In the genomic region with DNA sequence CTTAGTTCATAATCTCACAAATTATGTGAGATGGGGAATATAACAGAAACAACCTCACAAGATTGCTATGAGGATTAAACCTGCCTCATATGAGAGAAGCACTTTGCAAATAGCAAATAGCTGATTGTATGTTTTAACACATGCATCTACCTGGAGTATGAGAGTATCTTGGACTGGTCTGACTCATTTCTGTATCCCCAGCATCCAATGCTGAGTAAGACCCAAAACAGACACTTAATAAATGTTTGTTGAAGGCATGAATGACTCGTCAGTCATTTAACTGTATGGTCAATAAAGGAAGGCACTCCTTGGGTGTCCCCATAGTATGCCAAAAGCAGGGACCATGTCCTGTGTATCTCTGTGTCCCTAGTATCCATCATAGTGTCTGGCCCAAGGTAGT, we compare ENCODE assay signal across 18 cellular contexts.
DNase-seq lines count a peak whose midpoint lies in the region; ATAC-seq, FAIRE-seq and TF ChIP-seq lines count a peak whose summit lies in the region.
"Had no signal": no experiment of that assay in that cellular context is flagged by ENCODE, and none has a peak within 500 bp of the region (broad histone marks: within the 10 kb centered on the region; RNA-seq: fewer than 3 reads in every experiment).

No MANE protein-coding gene starts in this region.

- H3K4me3 Mint-ChIP-seq in activated CD8-positive, alpha-beta memory T cell treated with anti-CD3 and anti-CD28 coated beads, Interleukin-2, amount 10 ng/mL, durations not matched to agents 7 days and 5 days = no peak overlapping the region

- no peaks in the 10 kb centered on the region for H3K27me3 Mint-ChIP-seq in activated CD8-positive, alpha-beta memory T cell treated with anti-CD3 and anti-CD28 coated beads, Interleukin-2, amount 10 ng/mL, durations not matched to agents 7 days and 5 days

- DNase-seq in GM12891 (ENCODE audit: insufficient read length, low spot score) (no peak), amniotic stem cell (lab: John Stamatoyannopoulos, UW) (no peak), NCI-H526 treated with DMSO at 0.1 percent for 48 hours (lab: John Stamatoyannopoulos, UW) (no peak), GM03348 (ENCODE audit: low spot score) (no peak)
- DNase-seq in activated CD8-positive, alpha-beta memory T cell treated with anti-CD3 and anti-CD28 coated beads, Interleukin-2, amount 10 ng/mL, durations not matched to agents 7 days and 5 days = no peak
- DNase-seq: 8988T, DMS79, MM.1S, NCI-H1105, NCI-H2029 treated with DMSO at 0.1 percent for 48 hours, NCI-H510A treated with DMSO at 0.1 percent for 48 hours, SIG-M5, T-helper 2 cell had no signal

- no peak for TF ChIP-seq POLR2A in GM12891 (IDR thresholded peaks at IDR 0.05; ENCODE audit: low read depth, low read length)

- H3K9me3 Mint-ChIP-seq in activated CD8-positive, alpha-beta memory T cell treated with anti-CD3 and anti-CD28 coated beads, Interleukin-2, amount 10 ng/mL, durations not matched to agents 7 days and 5 days (ENCODE audit: low read depth) = no peaks in the 10 kb centered on the region

- CTCF ChIA-PET in activated CD8-positive, alpha-beta memory T cell treated with anti-CD3 and anti-CD28 coated beads, Interleukin-2, amount 10 ng/mL, durations not matched to agents 7 days and 5 days (lab: Charles Lee) = no interaction called here

- no peaks in the 10 kb centered on the region for H3K36me3 Mint-ChIP-seq in activated CD8-positive, alpha-beta memory T cell treated with anti-CD3 and anti-CD28 coated beads, Interleukin-2, amount 10 ng/mL, durations not matched to agents 7 days and 5 days

- no peaks in the 10 kb centered on the region for H3K4me1 Mint-ChIP-seq in activated CD8-positive, alpha-beta memory T cell treated with anti-CD3 and anti-CD28 coated beads, Interleukin-2, amount 10 ng/mL, durations not matched to agents 7 days and 5 days

- peak; percentile 45 for FAIRE-seq in GM12891 (lab: Jason Lieb, UNC)
- FAIRE-seq: G401.6, H1 had no signal

- ATAC-seq in GM19452 (IDR thresholded peaks at IDR 0.05; ENCODE audit: unreplicated experiment) = peak; percentile 87
- ATAC-seq in HG03097 (IDR thresholded peaks at IDR 0.05; ENCODE audit: low FRiP score, unreplicated experiment) = peak; percentile 85
- peak; percentile 51 for ATAC-seq in HG03565 (IDR thresholded peaks at IDR 0.05; ENCODE audit: unreplicated experiment)
- no peak for ATAC-seq in activated CD8-positive, alpha-beta memory T cell treated with anti-CD3 and anti-CD28 coated beads, Interleukin-2, amount 10 ng/mL, durations not matched to agents 7 days and 5 days

- H3K27ac Mint-ChIP-seq in activated CD8-positive, alpha-beta memory T cell treated with anti-CD3 and anti-CD28 coated beads, Interleukin-2, amount 10 ng/mL, durations not matched to agents 7 days and 5 days = no peak overlapping the region

TF ChIP-seq in GM12891, 5 proteins besides CTCF, POLR2A, EP300 and RAD21:
- TF ChIP-seq POU2F2 (IDR thresholded peaks at IDR 0.05; ENCODE audit: low read depth, low read length) = no peak
- TF ChIP-seq TAF1 (IDR thresholded peaks at IDR 0.05; ENCODE audit: low read depth, low read length) = no peak
- no peak for TF ChIP-seq POLR2AphosphoS5 (IDR thresholded peaks at IDR 0.05; ENCODE audit: low read depth, low read length)
- TF ChIP-seq PAX5 (IDR thresholded peaks at IDR 0.05; ENCODE audit: insufficient read depth, low read length, severe bottlenecking) = no peak
- no peak for TF ChIP-seq SPI1 (IDR thresholded peaks at IDR 0.05; ENCODE audit: low read depth, low read length)
